30 cellular contexts compared by ENCODE assay signal in the genomic region with DNA sequence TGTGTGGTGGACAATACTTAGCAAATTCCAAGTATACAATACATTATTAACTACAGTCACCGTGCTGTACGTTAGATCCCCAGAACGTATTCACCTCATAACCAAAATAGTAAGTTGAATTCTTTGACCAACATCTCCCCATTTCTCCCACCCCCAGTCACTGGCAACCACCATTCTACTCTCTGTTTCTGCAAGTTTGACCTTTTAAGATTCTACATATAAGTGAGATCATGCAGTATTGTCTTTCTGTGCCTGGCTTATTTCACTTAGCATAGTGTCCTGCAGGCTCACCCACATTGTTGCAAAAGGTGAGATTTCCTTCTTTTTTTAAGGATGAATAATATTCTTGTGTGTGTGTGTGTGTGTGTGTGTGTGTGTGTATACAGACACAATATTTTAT. TPM values are rescaled to one million over a fixed set of nuclear protein-coding genes. Genes with fewer than 3 reads are reported as not detected.
"Had no signal": no experiment of that assay in that cellular context is flagged by ENCODE, and none has a peak within 500 bp of the region (broad histone marks: within the 10 kb centered on the region; RNA-seq: fewer than 3 reads in every experiment).

No MANE protein-coding gene starts in this region.

- H3K4me3 Mint-ChIP-seq: activated B cell treated with CpG ODN at 0.5 μM for 24 hours; activated CD8-positive, alpha-beta T cell treated with anti-CD3 and anti-CD28 coated beads for 36 hours; activated naive CD4-positive, alpha-beta T cell treated with anti-CD3 and anti-CD28 coated beads, Interleukin-2, amount 10 ng/mL, durations not matched to agents 7 days and 5 days; activated T-cell treated with anti-CD3 and anti-CD28 coated beads, Interleukin-2, amount 50 U/mL, for 24 hours; activated T-cell treated with anti-CD3 and anti-CD28 coated beads, Interleukin-2, amount 50 U/mL, for 72 hours; T-helper 17 cell; T-helper 2 cell treated with Interferon-gamma antibody and Interleukin-4, amounts not matched to agents 5 μg/mL and 100 μg/mL, for 36 hours had no signal

- H3K27ac Mint-ChIP-seq: activated B cell treated with CpG ODN at 0.5 μM for 24 hours; activated CD8-positive, alpha-beta T cell treated with anti-CD3 and anti-CD28 coated beads for 36 hours; activated naive CD4-positive, alpha-beta T cell treated with anti-CD3 and anti-CD28 coated beads, Interleukin-2, amount 10 ng/mL, durations not matched to agents 7 days and 5 days; activated naive CD4-positive, alpha-beta T cell treated with anti-CD3 and anti-CD28 coated beads, Interleukin-2, amount 50 U/mL, for 72 hours; activated T-cell treated with anti-CD3 and anti-CD28 coated beads, Interleukin-2, amount 50 U/mL, for 24 hours; activated T-cell treated with anti-CD3 and anti-CD28 coated beads, Interleukin-2, amount 50 U/mL, for 72 hours; T-helper 17 cell; T-helper 2 cell treated with Interferon-gamma antibody and Interleukin-4, amounts not matched to agents 5 μg/mL and 100 μg/mL, for 36 hours had no signal

- H3K27me3 ChIP-seq: adrenal gland, body of pancreas had no signal

- H3K4me3 ChIP-seq: adrenal gland, body of pancreas had no signal

- H3K36me3 ChIP-seq: WERI-Rb-1 had no signal

- H3K9me3 ChIP-seq: adrenal gland, body of pancreas had no signal

- H3K9me3 Mint-ChIP-seq: activated B cell treated with CpG ODN at 0.5 μM for 24 hours; activated CD8-positive, alpha-beta T cell treated with anti-CD3 and anti-CD28 coated beads for 36 hours; activated naive CD4-positive, alpha-beta T cell treated with anti-CD3 and anti-CD28 coated beads, Interleukin-2, amount 10 ng/mL, durations not matched to agents 7 days and 5 days; activated naive CD4-positive, alpha-beta T cell treated with anti-CD3 and anti-CD28 coated beads, Interleukin-2, amount 50 U/mL, for 72 hours; activated T-cell treated with anti-CD3 and anti-CD28 coated beads, Interleukin-2, amount 50 U/mL, for 24 hours; activated T-cell treated with anti-CD3 and anti-CD28 coated beads, Interleukin-2, amount 50 U/mL, for 72 hours; T-helper 2 cell treated with Interferon-gamma antibody and Interleukin-4, amounts not matched to agents 5 μg/mL and 100 μg/mL, for 36 hours had no signal

- H3K4me1 ChIP-seq: body of pancreas had no signal

- FAIRE-seq: colon, frontal cortex had no signal

- H3K4me1 Mint-ChIP-seq: activated naive CD4-positive, alpha-beta T cell treated with anti-CD3 and anti-CD28 coated beads, Interleukin-2, amount 10 ng/mL, durations not matched to agents 7 days and 5 days had no signal

- ATAC-seq: activated CD4-positive, CD25-positive, alpha-beta regulatory T cell treated with anti-CD3 and anti-CD28 coated beads, Interleukin-2, amount 50 U/mL, for 24 hours; activated CD8-positive, alpha-beta T cell treated with anti-CD3 and anti-CD28 coated beads for 36 hours; activated naive CD4-positive, alpha-beta T cell treated with anti-CD3 and anti-CD28 coated beads, Interleukin-2, amount 50 U/mL, for 72 hours; activated T-cell treated with anti-CD3 and anti-CD28 coated beads, Interleukin-2, amount 50 U/mL, for 72 hours; body of pancreas; esophagus mucosa; T-helper 17 cell had no signal

- H3K27ac ChIP-seq: adrenal gland, body of pancreas, WERI-Rb-1 had no signal

- H3K27me3 Mint-ChIP-seq: activated B cell treated with CpG ODN at 0.5 μM for 24 hours; activated CD8-positive, alpha-beta T cell treated with anti-CD3 and anti-CD28 coated beads for 36 hours; activated T-cell treated with anti-CD3 and anti-CD28 coated beads, Interleukin-2, amount 50 U/mL, for 24 hours had no signal

- DNase-seq: activated B cell treated with CpG ODN at 0.5 μM for 24 hours; activated CD4-positive, alpha-beta T cell treated with anti-CD3 and anti-CD28 coated beads for 48 hours; activated CD4-positive, alpha-beta T cell treated with anti-CD3 and anti-CD28 coated beads, Interleukin-2, amount 50 U/mL, for 1 hour; activated CD4-positive, alpha-beta T cell treated with anti-CD3 and anti-CD28 coated beads, Interleukin-2, amount 50 U/mL, for 48 hours; activated CD8-positive, alpha-beta memory T cell treated with anti-CD3 and anti-CD28 coated beads, Interleukin-2, amount 50 U/mL, for 4 hours; activated CD8-positive, alpha-beta T cell treated with anti-CD3 and anti-CD28 coated beads for 36 hours; activated gamma-delta T cell; activated naive CD4-positive, alpha-beta T cell; activated naive CD4-positive, alpha-beta T cell treated with anti-CD3 and anti-CD28 coated beads, Interleukin-2, amount 10 ng/mL, durations not matched to agents 7 days and 5 days; activated T-cell treated with anti-CD3 and anti-CD28 coated beads for 4 hours; activated T-cell treated with anti-CD3 and anti-CD28 coated beads, Interleukin-2, amount 50 U/mL, for 24 hours; activated T-cell treated with anti-CD3 and anti-CD28 coated beads, Interleukin-2, amount 50 U/mL, for 72 hours; amygdala; aorta; body of pancreas; caudate nucleus; effector CD8-positive, alpha-beta T cell; foreskin fibroblast; T-helper 1 cell; T-helper 17 cell; T1000; WERI-Rb-1 had no signal

RNA-seq across cellular contexts. Expression of a gene that starts 59.1 kb away (rescaled TPM):
- total RNA-seq: activated B cell treated with CpG ODN at 0.5 μM for 24 hours; activated CD8-positive, alpha-beta T cell treated with anti-CD3 and anti-CD28 coated beads for 36 hours; activated naive CD4-positive, alpha-beta T cell treated with anti-CD3 and anti-CD28 coated beads, Interleukin-2, amount 50 U/mL, for 72 hours; epithelial cell of proximal tubule had no signal
